20 cellular contexts compared by ENCODE assay signal in genomic region chr21:36541721-36542139, GRCh38.
DNase-seq lines count a peak whose midpoint lies in the region; ATAC-seq, FAIRE-seq and TF ChIP-seq lines count a peak whose summit lies in the region.
"Had no signal": no experiment of that assay in that cellular context is flagged by ENCODE, and none has a peak within 500 bp of the region (broad histone marks: within the 10 kb centered on the region; RNA-seq: fewer than 3 reads in every experiment).

No MANE protein-coding gene starts in this region.

- peaks cover 7% of the 10 kb centered on the region for H3K36me3 ChIP-seq in GM06990 (ENCODE audit: control insufficient read depth, insufficient read depth, low read length)
- H3K36me3 ChIP-seq: HAP-1 had no signal

- FAIRE-seq in GM12891 (lab: Jason Lieb, UNC), result peak; percentile 57
- FAIRE-seq: RCC 7860 had no signal

- POLR2A ChIA-PET in WTC11 (lab: Charles Lee), result no interaction called here
- POLR2A ChIA-PET in naive thymus-derived CD8-positive, alpha-beta T cell (lab: Charles Lee), result no interaction called here

- CTCF ChIA-PET in WTC11 (lab: Charles Lee), result interaction anchor here (0.5 kb wide), 1 partner anchor 332 kb away, joined by 3 read pairs; no protein-coding TSS in a partner anchor

- H3K9me3 Mint-ChIP-seq in WTC11, result no peaks in the 10 kb centered on the region
- no peaks in the 10 kb centered on the region for H3K9me3 Mint-ChIP-seq in naive thymus-derived CD8-positive, alpha-beta T cell
- H3K9me3 Mint-ChIP-seq: CD14-positive monocyte had no signal

- TF ChIP-seq POLR2A in GM12891 (IDR thresholded peaks at IDR 0.05; ENCODE audit: low read depth, low read length) (peak; percentile 66), GM19193 (IDR thresholded peaks at IDR 0.05; ENCODE audit: extremely low read depth, insufficient read depth, insufficient read length) (peak; percentile 38)

- H3K4me1 Mint-ChIP-seq in WTC11, result peaks cover 21% of the 10 kb centered on the region
- no peaks in the 10 kb centered on the region for H3K4me1 Mint-ChIP-seq in naive thymus-derived CD8-positive, alpha-beta T cell
- H3K4me1 Mint-ChIP-seq: CD14-positive monocyte had no signal

- in situ Hi-C loops in KBM-7 (cut with MboI; ENCODE audit: low pct_unique_long_range_greater_than_20kb, low sequenced_read_pairs), result no loop called here

- peaks cover 6% of the 10 kb centered on the region; the same call in 1 of the 2 replicates for H3K27me3 Mint-ChIP-seq in WTC11 (ENCODE audit: low read depth)
- H3K27me3 Mint-ChIP-seq in naive thymus-derived CD8-positive, alpha-beta T cell, result peaks cover 0 to 17% (median 13%) of the 10 kb centered on the region in 5 donors

- intact Hi-C loops in dorsolateral prefrontal cortex (cut with DNase I), result no loop called here

- no peak overlapping the region for H3K27ac Mint-ChIP-seq in WTC11
- H3K27ac Mint-ChIP-seq in naive thymus-derived CD8-positive, alpha-beta T cell, result no peak overlapping the region
- H3K27ac Mint-ChIP-seq: CD14-positive monocyte, IgD-negative memory B cell had no signal

- H3K27me3 ChIP-seq in GM06990 (replicated peaks; ENCODE audit: control insufficient read depth, insufficient read depth, low read length), result no peaks in the 10 kb centered on the region
- peaks cover 0 to 35% (median 18%) of the 10 kb centered on the region in 45 donors for H3K27me3 ChIP-seq in dorsolateral prefrontal cortex

- TF ChIP-seq CTCF in GM06990 (IDR thresholded peaks at IDR 0.05; ENCODE audit: insufficient read depth, low read length, poor library complexity, severe bottlenecking), result peak; percentile 25
- TF ChIP-seq CTCF in WTC11 (IDR thresholded peaks at IDR 0.05), result no peak
- TF ChIP-seq CTCF in dorsolateral prefrontal cortex (IDR thresholded peaks at IDR 0.05 in 54 of 56, conservative IDR thresholded peaks at IDR 0.05 in 2 of 56; ENCODE audit: low read depth in 1 of 56, partially characterized antibody in 56 of 56), result no peak

- H3K4me3 ChIP-seq in GM06990 (replicated peaks; ENCODE audit: low read depth, low read length) (peak overlapping the region; percentile 79), dorsolateral prefrontal cortex (no peak overlapping the region)
- H3K4me3 ChIP-seq: HAP-1, SK-N-MC had no signal

- H3K36me3 Mint-ChIP-seq in WTC11, result no peaks in the 10 kb centered on the region
- H3K36me3 Mint-ChIP-seq in naive thymus-derived CD8-positive, alpha-beta T cell, result no peaks in the 10 kb centered on the region
- H3K36me3 Mint-ChIP-seq: CD14-positive monocyte, IgD-negative memory B cell had no signal

- H3K27ac ChIP-seq in dorsolateral prefrontal cortex, result no peak overlapping the region
- H3K27ac ChIP-seq: SK-N-MC had no signal

- ATAC-seq in WTC11, result no peak
- ATAC-seq in naive thymus-derived CD8-positive, alpha-beta T cell, result no peak
- ATAC-seq: Right ventricle myocardium inferior had no signal

- peak overlapping the region; percentile 29; the same call in 1 of the 2 replicates for H3K4me3 Mint-ChIP-seq in WTC11
- H3K4me3 Mint-ChIP-seq in naive thymus-derived CD8-positive, alpha-beta T cell, result no peak overlapping the region
- H3K4me3 Mint-ChIP-seq: IgD-negative memory B cell had no signal

- no peak for DNase-seq in GM06990 (ENCODE audit: extremely low read depth, insufficient read length)
- DNase-seq in GM12891 (ENCODE audit: insufficient read length, low spot score), result no peak
- DNase-seq in WTC11 (ENCODE audit: low spot score), result no peak
- no peak for DNase-seq in naive thymus-derived CD8-positive, alpha-beta T cell
- DNase-seq in KBM-7, result no peak
- DNase-seq in dorsolateral prefrontal cortex, result no peak
- no peak for DNase-seq in CD1c-positive myeloid dendritic cell (ENCODE audit: extremely low spot score)
- DNase-seq: 8988T, DND-41, MM.1S, NCI-H1105, NCI-H2081 treated with DMSO at 0.1 percent for 48 hours, NCI-H446 treated with DMSO at 0.1 percent for 48 hours had no signal

TF ChIP-seq in GM12891, 5 proteins besides CTCF, POLR2A, EP300 and RAD21:
- TF ChIP-seq POU2F2 (IDR thresholded peaks at IDR 0.05; ENCODE audit: low read depth, low read length) (0 out of 2 replicates have a peak, but pooled peaks have one; percentile 11), POLR2AphosphoS5 (IDR thresholded peaks at IDR 0.05; ENCODE audit: low read depth, low read length) (peak; percentile 82), TAF1 (IDR thresholded peaks at IDR 0.05; ENCODE audit: low read depth, low read length) (peak; percentile 39; the same call in 1 of the 2 replicates), SPI1 (IDR thresholded peaks at IDR 0.05; ENCODE audit: low read depth, low read length) (no peak)

TF ChIP-seq in WTC11, 78 proteins besides CTCF, POLR2A, EP300 and RAD21 (continues in another document):
- TF ChIP-seq ZNF423 (CRISPR knock-in tag; IDR thresholded peaks at IDR 0.05) (no peak), ARID4B (CRISPR knock-in tag; IDR thresholded peaks at IDR 0.05; ENCODE audit: borderline replicate concordance) (no peak), GTF2I (CRISPR knock-in tag; conservative IDR thresholded peaks at IDR 0.05) (no peak), ZNF532 (CRISPR knock-in tag; IDR thresholded peaks at IDR 0.05; ENCODE audit: borderline replicate concordance) (no peak), IRF1 (CRISPR knock-in tag; IDR thresholded peaks at IDR 0.05) (no peak)
